In genomic region chr22:23913661-23914353, GRCh38 we compare ENCODE assay signal across 1 cellular context.
TF ChIP-seq lines count a peak whose summit lies in the region.

No MANE protein-coding gene starts in this region.

TF ChIP-seq in HepG2, 621 proteins besides CTCF, POLR2A, EP300 and RAD21 (continued from another document and continues in another):
- TF ChIP-seq GMEB1 (CRISPR knock-in tag; IDR thresholded peaks at IDR 0.05; ENCODE audit: borderline replicate concordance) = peak; percentile 82
- no peak for TF ChIP-seq BHLHE40 (IDR thresholded peaks at IDR 0.05; ENCODE audit: low read length)
- peak; percentile 32; the same call in 1 of the 2 replicates for TF ChIP-seq KDM5A (IDR thresholded peaks at IDR 0.05; ENCODE audit: borderline replicate concordance, low read length)
- TF ChIP-seq, protein P1, sequence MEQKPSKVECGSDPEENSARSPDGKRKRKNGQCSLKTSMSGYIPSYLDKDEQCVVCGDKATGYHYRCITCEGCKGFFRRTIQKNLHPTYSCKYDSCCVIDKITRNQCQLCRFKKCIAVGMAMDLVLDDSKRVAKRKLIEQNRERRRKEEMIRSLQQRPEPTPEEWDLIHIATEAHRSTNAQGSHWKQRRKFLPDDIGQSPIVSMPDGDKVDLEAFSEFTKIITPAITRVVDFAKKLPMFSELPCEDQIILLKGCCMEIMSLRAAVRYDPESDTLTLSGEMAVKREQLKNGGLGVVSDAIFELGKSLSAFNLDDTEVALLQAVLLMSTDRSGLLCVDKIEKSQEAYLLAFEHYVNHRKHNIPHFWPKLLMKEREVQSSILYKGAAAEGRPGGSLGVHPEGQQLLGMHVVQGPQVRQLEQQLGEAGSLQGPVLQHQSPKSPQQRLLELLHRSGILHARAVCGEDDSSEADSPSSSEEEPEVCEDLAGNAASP (CRISPR knock-in tag; IDR thresholded peaks at IDR 0.05; ENCODE audit: borderline replicate concordance) = 0 out of 2 replicates have a peak, but pooled peaks have one; percentile 35
- TF ChIP-seq MTF2 (CRISPR knock-in tag; IDR thresholded peaks at IDR 0.05; ENCODE audit: borderline replicate concordance) = no peak
- TF ChIP-seq AKAP8 (CRISPR knock-in tag; IDR thresholded peaks at IDR 0.05) = peak; percentile 97; the same call in 1 of the 2 replicates
- TF ChIP-seq GLMP (CRISPR knock-in tag; IDR thresholded peaks at IDR 0.05; ENCODE audit: borderline replicate concordance) = no peak
- no peak for TF ChIP-seq ZNF484 (CRISPR knock-in tag; IDR thresholded peaks at IDR 0.05; ENCODE audit: borderline replicate concordance, low read depth)
- 0 out of 2 replicates have a peak, but pooled peaks have one; percentile 56 for TF ChIP-seq ZNF546 (CRISPR knock-in tag; conservative IDR thresholded peaks at IDR 0.05)
- peak; percentile 62 for TF ChIP-seq PHF5A (CRISPR knock-in tag; IDR thresholded peaks at IDR 0.05; ENCODE audit: low read depth, unreplicated experiment)
- no peak for TF ChIP-seq ZNF543 (CRISPR knock-in tag; IDR thresholded peaks at IDR 0.05)
- TF ChIP-seq TRIM22 (IDR thresholded peaks at IDR 0.05) = no peak
- TF ChIP-seq FOXA3 (CRISPR knock-in tag; IDR thresholded peaks at IDR 0.05) = peak; percentile 27; the same call in 1 of the 2 replicates
- no peak for TF ChIP-seq SCMH1 (CRISPR knock-in tag; IDR thresholded peaks at IDR 0.05; ENCODE audit: borderline replicate concordance)
- no peak for TF ChIP-seq ARNT (IDR thresholded peaks at IDR 0.05)
- TF ChIP-seq ATM (IDR thresholded peaks at IDR 0.05; ENCODE audit: borderline replicate concordance) = no peak
- no peak for TF ChIP-seq ZSCAN30 (CRISPR knock-in tag; IDR thresholded peaks at IDR 0.05)
- peak; percentile 53; the same call in 1 of the 2 replicates for TF ChIP-seq ZNF784 (CRISPR knock-in tag; IDR thresholded peaks at IDR 0.05; ENCODE audit: borderline replicate concordance)
- TF ChIP-seq ZNF687 (CRISPR knock-in tag; IDR thresholded peaks at IDR 0.05) = peak; percentile 98
- no peak for TF ChIP-seq ZC3H4 (CRISPR knock-in tag; IDR thresholded peaks at IDR 0.05; ENCODE audit: borderline replicate concordance)
- TF ChIP-seq NFATC3 (CRISPR knock-in tag; IDR thresholded peaks at IDR 0.05) = peak; percentile 85; the same call in 1 of the 2 replicates
- 0 out of 2 replicates have a peak, but pooled peaks have one; percentile 81 for TF ChIP-seq ZNF205 (CRISPR knock-in tag; IDR thresholded peaks at IDR 0.05)
- no peak; the same call in 1 of the 2 replicates for TF ChIP-seq TCF7 (IDR thresholded peaks at IDR 0.05; ENCODE audit: low read depth)
- TF ChIP-seq, protein P2, sequence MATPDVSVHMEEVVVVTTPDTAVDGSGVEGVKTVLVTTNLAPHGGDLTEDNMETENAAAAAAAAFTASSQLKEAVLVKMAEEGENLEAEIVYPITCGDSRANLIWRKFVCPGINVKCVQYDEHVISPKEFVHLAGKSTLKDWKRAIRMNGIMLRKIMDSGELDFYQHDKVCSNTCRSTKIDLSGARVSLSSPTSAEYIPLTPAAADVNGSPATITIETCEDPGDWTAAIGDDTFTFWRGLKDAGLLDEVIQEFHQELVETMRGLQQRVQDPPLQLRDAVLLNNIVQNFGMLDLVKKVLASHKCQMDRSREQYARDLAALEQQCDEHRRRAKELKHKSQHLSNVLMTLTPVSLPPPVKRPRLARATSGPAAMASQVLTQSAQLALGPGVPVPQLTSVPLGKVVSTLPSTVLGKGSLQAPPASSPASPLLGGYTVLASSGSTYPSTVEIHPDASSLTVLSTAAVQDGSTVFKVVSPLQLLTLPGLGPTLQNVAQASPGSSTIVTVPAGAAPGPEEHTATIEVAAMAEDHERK (CRISPR knock-in tag; IDR thresholded peaks at IDR 0.05; ENCODE audit: low read depth) = no peak
- no peak for TF ChIP-seq KLF12 (CRISPR knock-in tag; IDR thresholded peaks at IDR 0.05; ENCODE audit: borderline replicate concordance)
- TF ChIP-seq RNF219 (CRISPR knock-in tag; IDR thresholded peaks at IDR 0.05) = no peak
- peak; percentile 92 for TF ChIP-seq ZMYM4 (CRISPR knock-in tag; IDR thresholded peaks at IDR 0.05)
- TF ChIP-seq KLF6 (CRISPR knock-in tag; IDR thresholded peaks at IDR 0.05) = no peak
- TF ChIP-seq ZNF343 (CRISPR knock-in tag; IDR thresholded peaks at IDR 0.05) = 0 out of 2 replicates have a peak, but pooled peaks have one; percentile 17
- peak; percentile 68; the same call in 1 of the 2 replicates for TF ChIP-seq SMAD3 (CRISPR knock-in tag; IDR thresholded peaks at IDR 0.05)
- TF ChIP-seq, protein P3, sequence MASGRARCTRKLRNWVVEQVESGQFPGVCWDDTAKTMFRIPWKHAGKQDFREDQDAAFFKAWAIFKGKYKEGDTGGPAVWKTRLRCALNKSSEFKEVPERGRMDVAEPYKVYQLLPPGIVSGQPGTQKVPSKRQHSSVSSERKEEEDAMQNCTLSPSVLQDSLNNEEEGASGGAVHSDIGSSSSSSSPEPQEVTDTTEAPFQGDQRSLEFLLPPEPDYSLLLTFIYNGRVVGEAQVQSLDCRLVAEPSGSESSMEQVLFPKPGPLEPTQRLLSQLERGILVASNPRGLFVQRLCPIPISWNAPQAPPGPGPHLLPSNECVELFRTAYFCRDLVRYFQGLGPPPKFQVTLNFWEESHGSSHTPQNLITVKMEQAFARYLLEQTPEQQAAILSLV (CRISPR knock-in tag; IDR thresholded peaks at IDR 0.05; ENCODE audit: borderline replicate concordance) = peak; percentile 57; the same call in 1 of the 2 replicates
- TF ChIP-seq, protein P4, sequence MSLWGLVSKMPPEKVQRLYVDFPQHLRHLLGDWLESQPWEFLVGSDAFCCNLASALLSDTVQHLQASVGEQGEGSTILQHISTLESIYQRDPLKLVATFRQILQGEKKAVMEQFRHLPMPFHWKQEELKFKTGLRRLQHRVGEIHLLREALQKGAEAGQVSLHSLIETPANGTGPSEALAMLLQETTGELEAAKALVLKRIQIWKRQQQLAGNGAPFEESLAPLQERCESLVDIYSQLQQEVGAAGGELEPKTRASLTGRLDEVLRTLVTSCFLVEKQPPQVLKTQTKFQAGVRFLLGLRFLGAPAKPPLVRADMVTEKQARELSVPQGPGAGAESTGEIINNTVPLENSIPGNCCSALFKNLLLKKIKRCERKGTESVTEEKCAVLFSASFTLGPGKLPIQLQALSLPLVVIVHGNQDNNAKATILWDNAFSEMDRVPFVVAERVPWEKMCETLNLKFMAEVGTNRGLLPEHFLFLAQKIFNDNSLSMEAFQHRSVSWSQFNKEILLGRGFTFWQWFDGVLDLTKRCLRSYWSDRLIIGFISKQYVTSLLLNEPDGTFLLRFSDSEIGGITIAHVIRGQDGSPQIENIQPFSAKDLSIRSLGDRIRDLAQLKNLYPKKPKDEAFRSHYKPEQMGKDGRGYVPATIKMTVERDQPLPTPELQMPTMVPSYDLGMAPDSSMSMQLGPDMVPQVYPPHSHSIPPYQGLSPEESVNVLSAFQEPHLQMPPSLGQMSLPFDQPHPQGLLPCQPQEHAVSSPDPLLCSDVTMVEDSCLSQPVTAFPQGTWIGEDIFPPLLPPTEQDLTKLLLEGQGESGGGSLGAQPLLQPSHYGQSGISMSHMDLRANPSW (CRISPR knock-in tag; IDR thresholded peaks at IDR 0.05; ENCODE audit: borderline replicate concordance) = peak; percentile 42; the same call in 1 of the 2 replicates
- TF ChIP-seq STAG1 (CRISPR knock-in tag; IDR thresholded peaks at IDR 0.05) = no peak; the same call in 1 of the 2 replicates
- TF ChIP-seq RARG (CRISPR knock-in tag; IDR thresholded peaks at IDR 0.05; ENCODE audit: low read depth) = no peak
- no peak for TF ChIP-seq PBX2 (CRISPR knock-in tag; IDR thresholded peaks at IDR 0.05)
